ENCODE assay signal across 1 cellular context in the genomic region with DNA sequence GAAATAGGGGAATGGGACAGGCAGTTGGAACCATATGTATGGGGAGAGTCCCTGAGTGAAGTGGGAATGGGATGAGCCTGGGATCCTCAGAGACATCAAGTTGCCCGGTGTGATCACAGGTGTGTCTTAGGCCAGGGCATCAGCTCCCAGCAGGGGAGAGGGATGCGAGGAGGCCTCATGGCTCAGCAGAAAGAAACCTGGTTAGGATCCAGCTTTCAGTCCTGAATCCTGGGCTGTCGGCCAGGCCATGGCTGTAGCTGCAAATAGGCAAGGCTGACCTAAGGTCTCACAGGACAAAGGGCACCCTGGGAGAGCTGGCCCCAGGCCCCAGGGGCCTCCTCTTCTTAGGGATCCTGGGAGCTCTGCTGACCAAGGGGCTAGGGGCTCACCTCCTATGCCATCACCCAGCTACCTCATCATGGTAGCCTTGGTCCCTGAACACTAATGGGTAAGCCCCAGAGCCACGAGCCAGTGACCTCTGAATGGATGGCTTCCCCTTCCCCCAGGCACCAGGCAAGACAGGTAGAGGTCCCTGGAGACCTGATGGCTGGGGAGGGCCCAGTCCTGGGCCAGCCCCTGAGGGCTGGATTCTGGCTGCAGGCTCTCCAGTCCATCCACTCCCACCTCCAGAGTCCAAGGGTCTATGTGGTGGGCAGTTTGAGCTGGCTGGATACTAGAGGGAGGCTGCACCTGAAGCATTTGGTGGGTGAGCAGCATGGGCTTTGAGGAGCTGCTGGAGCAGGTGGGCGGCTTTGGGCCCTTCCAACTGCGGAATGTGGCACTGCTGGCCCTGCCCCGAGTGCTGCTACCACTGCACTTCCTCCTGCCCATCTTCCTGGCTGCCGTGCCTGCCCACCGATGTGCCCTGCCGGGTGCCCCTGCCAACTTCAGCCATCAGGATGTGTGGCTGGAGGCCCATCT.
TF ChIP-seq lines count a peak whose summit lies in the region.

A gene with protein sequence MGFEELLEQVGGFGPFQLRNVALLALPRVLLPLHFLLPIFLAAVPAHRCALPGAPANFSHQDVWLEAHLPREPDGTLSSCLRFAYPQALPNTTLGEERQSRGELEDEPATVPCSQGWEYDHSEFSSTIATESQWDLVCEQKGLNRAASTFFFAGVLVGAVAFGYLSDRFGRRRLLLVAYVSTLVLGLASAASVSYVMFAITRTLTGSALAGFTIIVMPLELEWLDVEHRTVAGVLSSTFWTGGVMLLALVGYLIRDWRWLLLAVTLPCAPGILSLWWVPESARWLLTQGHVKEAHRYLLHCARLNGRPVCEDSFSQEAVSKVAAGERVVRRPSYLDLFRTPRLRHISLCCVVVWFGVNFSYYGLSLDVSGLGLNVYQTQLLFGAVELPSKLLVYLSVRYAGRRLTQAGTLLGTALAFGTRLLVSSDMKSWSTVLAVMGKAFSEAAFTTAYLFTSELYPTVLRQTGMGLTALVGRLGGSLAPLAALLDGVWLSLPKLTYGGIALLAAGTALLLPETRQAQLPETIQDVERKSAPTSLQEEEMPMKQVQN (plus strand): TSS at position 617 of the 921 bp plus-strand sequence. CDS start 99 bp downstream, at position 716.

TF ChIP-seq in HepG2, 621 proteins besides CTCF, POLR2A, EP300 and RAD21 (continued from another document and continues in another):
- TF ChIP-seq, protein P1, sequence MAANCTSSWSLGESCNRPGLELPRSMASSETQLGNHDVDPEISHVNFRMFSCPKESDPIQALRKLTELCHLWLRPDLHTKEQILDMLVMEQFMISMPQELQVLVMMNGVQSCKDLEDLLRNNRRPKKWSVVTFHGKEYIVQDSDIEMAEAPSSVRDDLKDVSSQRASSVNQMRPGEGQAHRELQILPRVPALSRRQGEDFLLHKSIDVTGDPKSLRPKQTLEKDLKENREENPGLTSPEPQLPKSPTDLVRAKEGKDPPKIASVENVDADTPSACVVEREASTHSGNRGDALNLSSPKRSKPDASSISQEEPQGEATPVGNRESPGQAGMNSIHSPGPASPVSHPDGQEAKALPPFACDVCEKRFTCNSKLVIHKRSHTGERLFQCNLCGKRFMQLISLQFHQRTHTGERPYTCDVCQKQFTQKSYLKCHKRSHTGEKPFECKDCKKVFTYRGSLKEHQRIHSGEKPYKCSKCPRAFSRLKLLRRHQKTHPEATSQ (CRISPR knock-in tag; IDR thresholded peaks at IDR 0.05; ENCODE audit: borderline replicate concordance), result no peak
- TF ChIP-seq, protein P2, sequence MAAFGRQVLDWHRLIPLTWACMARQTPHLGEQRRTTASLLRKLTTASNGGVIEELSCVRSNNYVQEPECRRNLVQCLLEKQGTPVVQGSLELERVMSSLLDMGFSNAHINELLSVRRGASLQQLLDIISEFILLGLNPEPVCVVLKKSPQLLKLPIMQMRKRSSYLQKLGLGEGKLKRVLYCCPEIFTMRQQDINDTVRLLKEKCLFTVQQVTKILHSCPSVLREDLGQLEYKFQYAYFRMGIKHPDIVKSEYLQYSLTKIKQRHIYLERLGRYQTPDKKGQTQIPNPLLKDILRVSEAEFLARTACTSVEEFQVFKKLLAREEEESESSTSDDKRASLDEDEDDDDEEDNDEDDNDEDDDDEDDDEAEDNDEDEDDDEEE (CRISPR knock-in tag; IDR thresholded peaks at IDR 0.05), result no peak
- TF ChIP-seq SNAI1 (CRISPR knock-in tag; IDR thresholded peaks at IDR 0.05; ENCODE audit: borderline replicate concordance) (no peak), ZNF841 (CRISPR knock-in tag; IDR thresholded peaks at IDR 0.05; ENCODE audit: borderline replicate concordance) (no peak), ZFX (CRISPR knock-in tag; IDR thresholded peaks at IDR 0.05; ENCODE audit: low read depth) (peak; percentile 77), DNMT1 (CRISPR knock-in tag; IDR thresholded peaks at IDR 0.05) (no peak), HNF4G (IDR thresholded peaks at IDR 0.05; ENCODE audit: borderline replicate concordance, low read depth, low read length) (peak; percentile 88), HNF4G (CRISPR knock-in tag; IDR thresholded peaks at IDR 0.05; ENCODE audit: borderline replicate concordance, low read depth) (peak; percentile 76), HIVEP1 (CRISPR knock-in tag; IDR thresholded peaks at IDR 0.05) (no peak), GLI4 (CRISPR knock-in tag; IDR thresholded peaks at IDR 0.05; ENCODE audit: borderline replicate concordance) (no peak), ARNT (IDR thresholded peaks at IDR 0.05) (no peak), HOXA3 (CRISPR knock-in tag; IDR thresholded peaks at IDR 0.05) (peak; percentile 78; the same call in 1 of the 2 replicates), SMAD9 (CRISPR knock-in tag; IDR thresholded peaks at IDR 0.05) (no peak), TCF7L2 (IDR thresholded peaks at IDR 0.05; ENCODE audit: low read depth, low read length) (no peak), ELF1 (CRISPR knock-in tag; IDR thresholded peaks at IDR 0.05) (no peak), ZNF30 (CRISPR knock-in tag; IDR thresholded peaks at IDR 0.05) (no peak), MXI1 (IDR thresholded peaks at IDR 0.05; ENCODE audit: borderline replicate concordance, low read depth, low read length) (0 out of 3 replicates have a peak, but pooled peaks have one; percentile 4), POLR2G (IDR thresholded peaks at IDR 0.05; ENCODE audit: low read depth, low read length) (no peak), GABPA (IDR thresholded peaks at IDR 0.05; ENCODE audit: low read depth, low read length) (no peak), GABPA (CRISPR knock-in tag; IDR thresholded peaks at IDR 0.05; ENCODE audit: low read depth) (no peak), TARDBP (CRISPR knock-in tag; IDR thresholded peaks at IDR 0.05) (no peak), POLR2AphosphoS5 (IDR thresholded peaks at IDR 0.05; ENCODE audit: low read depth, low read length) (peak; percentile 73), MTA1 (CRISPR knock-in tag; IDR thresholded peaks at IDR 0.05; ENCODE audit: borderline replicate concordance) (peak; percentile 75; the same call in 1 of the 2 replicates), TAF1 (CRISPR knock-in tag; IDR thresholded peaks at IDR 0.05) (0 out of 2 replicates have a peak, but pooled peaks have one; percentile 13), TEAD3 (CRISPR knock-in tag; optimal IDR thresholded peaks at IDR 0.05; ENCODE audit: borderline replicate concordance) (peak; percentile 34), ZNF569 (CRISPR knock-in tag; IDR thresholded peaks at IDR 0.05; ENCODE audit: borderline replicate concordance) (no peak), ZNF207 (IDR thresholded peaks at IDR 0.05; ENCODE audit: borderline replicate concordance) (no peak), ZNF143 (CRISPR knock-in tag; IDR thresholded peaks at IDR 0.05) (0 out of 2 replicates have a peak, but pooled peaks have one; percentile 54), GATAD2A (CRISPR knock-in tag; IDR thresholded peaks at IDR 0.05) (peak; percentile 55)
- TF ChIP-seq, protein P3, sequence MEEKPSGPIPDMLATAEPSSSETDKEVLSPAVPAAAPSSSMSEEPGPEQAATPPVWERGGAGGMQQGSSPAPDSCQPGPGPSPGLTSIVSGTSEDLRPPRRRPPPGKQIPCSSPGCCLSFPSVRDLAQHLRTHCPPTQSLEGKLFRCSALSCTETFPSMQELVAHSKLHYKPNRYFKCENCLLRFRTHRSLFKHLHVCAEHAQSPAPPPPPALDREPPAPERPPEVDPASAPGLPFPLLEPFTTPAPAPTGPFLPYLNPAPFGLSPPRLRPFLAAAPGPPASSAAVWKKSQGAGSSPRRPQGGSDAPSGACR (CRISPR knock-in tag; IDR thresholded peaks at IDR 0.05), result 0 out of 2 replicates have a peak, but pooled peaks have one; percentile 19
- TF ChIP-seq, protein P4, sequence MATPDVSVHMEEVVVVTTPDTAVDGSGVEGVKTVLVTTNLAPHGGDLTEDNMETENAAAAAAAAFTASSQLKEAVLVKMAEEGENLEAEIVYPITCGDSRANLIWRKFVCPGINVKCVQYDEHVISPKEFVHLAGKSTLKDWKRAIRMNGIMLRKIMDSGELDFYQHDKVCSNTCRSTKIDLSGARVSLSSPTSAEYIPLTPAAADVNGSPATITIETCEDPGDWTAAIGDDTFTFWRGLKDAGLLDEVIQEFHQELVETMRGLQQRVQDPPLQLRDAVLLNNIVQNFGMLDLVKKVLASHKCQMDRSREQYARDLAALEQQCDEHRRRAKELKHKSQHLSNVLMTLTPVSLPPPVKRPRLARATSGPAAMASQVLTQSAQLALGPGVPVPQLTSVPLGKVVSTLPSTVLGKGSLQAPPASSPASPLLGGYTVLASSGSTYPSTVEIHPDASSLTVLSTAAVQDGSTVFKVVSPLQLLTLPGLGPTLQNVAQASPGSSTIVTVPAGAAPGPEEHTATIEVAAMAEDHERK (CRISPR knock-in tag; IDR thresholded peaks at IDR 0.05; ENCODE audit: low read depth), result no peak
- TF ChIP-seq, protein P5, sequence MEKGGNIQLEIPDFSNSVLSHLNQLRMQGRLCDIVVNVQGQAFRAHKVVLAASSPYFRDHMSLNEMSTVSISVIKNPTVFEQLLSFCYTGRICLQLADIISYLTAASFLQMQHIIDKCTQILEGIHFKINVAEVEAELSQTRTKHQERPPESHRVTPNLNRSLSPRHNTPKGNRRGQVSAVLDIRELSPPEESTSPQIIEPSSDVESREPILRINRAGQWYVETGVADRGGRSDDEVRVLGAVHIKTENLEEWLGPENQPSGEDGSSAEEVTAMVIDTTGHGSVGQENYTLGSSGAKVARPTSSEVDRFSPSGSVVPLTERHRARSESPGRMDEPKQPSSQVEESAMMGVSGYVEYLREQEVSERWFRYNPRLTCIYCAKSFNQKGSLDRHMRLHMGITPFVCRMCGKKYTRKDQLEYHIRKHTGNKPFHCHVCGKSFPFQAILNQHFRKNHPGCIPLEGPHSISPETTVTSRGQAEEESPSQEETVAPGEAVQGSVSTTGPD (CRISPR knock-in tag; IDR thresholded peaks at IDR 0.05), result no peak
- TF ChIP-seq, protein P6, sequence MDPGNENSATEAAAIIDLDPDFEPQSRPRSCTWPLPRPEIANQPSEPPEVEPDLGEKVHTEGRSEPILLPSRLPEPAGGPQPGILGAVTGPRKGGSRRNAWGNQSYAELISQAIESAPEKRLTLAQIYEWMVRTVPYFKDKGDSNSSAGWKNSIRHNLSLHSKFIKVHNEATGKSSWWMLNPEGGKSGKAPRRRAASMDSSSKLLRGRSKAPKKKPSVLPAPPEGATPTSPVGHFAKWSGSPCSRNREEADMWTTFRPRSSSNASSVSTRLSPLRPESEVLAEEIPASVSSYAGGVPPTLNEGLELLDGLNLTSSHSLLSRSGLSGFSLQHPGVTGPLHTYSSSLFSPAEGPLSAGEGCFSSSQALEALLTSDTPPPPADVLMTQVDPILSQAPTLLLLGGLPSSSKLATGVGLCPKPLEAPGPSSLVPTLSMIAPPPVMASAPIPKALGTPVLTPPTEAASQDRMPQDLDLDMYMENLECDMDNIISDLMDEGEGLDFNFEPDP (CRISPR knock-in tag; conservative IDR thresholded peaks at IDR 0.05), result no peak
- TF ChIP-seq, protein P7, sequence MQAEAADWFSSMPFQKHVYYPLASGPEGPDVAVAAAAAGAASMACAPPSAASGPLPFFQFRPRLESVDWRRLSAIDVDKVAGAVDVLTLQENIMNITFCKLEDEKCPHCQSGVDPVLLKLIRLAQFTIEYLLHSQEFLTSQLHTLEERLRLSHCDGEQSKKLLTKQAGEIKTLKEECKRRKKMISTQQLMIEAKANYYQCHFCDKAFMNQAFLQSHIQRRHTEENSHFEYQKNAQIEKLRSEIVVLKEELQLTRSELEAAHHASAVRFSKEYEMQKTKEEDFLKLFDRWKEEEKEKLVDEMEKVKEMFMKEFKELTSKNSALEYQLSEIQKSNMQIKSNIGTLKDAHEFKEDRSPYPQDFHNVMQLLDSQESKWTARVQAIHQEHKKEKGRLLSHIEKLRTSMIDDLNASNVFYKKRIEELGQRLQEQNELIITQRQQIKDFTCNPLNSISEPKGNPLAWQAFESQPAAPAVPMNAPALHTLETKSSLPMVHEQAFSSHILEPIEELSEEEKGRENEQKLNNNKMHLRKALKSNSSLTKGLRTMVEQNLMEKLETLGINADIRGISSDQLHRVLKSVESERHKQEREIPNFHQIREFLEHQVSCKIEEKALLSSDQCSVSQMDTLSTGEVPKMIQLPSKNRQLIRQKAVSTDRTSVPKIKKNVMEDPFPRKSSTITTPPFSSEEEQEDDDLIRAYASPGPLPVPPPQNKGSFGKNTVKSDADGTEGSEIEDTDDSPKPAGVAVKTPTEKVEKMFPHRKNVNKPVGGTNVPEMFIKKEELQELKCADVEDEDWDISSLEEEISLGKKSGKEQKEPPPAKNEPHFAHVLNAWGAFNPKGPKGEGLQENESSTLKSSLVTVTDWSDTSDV (CRISPR knock-in tag; IDR thresholded peaks at IDR 0.05), result peak; percentile 5; the same call in 1 of the 2 replicates
- TF ChIP-seq, protein P8, sequence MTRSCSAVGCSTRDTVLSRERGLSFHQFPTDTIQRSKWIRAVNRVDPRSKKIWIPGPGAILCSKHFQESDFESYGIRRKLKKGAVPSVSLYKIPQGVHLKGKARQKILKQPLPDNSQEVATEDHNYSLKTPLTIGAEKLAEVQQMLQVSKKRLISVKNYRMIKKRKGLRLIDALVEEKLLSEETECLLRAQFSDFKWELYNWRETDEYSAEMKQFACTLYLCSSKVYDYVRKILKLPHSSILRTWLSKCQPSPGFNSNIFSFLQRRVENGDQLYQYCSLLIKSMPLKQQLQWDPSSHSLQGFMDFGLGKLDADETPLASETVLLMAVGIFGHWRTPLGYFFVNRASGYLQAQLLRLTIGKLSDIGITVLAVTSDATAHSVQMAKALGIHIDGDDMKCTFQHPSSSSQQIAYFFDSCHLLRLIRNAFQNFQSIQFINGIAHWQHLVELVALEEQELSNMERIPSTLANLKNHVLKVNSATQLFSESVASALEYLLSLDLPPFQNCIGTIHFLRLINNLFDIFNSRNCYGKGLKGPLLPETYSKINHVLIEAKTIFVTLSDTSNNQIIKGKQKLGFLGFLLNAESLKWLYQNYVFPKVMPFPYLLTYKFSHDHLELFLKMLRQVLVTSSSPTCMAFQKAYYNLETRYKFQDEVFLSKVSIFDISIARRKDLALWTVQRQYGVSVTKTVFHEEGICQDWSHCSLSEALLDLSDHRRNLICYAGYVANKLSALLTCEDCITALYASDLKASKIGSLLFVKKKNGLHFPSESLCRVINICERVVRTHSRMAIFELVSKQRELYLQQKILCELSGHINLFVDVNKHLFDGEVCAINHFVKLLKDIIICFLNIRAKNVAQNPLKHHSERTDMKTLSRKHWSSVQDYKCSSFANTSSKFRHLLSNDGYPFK (CRISPR knock-in tag; IDR thresholded peaks at IDR 0.05; ENCODE audit: borderline replicate concordance), result peak; percentile 62; the same call in 1 of the 2 replicates
- TF ChIP-seq, protein P9, sequence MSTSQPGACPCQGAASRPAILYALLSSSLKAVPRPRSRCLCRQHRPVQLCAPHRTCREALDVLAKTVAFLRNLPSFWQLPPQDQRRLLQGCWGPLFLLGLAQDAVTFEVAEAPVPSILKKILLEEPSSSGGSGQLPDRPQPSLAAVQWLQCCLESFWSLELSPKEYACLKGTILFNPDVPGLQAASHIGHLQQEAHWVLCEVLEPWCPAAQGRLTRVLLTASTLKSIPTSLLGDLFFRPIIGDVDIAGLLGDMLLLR (CRISPR knock-in tag; IDR thresholded peaks at IDR 0.05), result no peak
- TF ChIP-seq, protein P10, sequence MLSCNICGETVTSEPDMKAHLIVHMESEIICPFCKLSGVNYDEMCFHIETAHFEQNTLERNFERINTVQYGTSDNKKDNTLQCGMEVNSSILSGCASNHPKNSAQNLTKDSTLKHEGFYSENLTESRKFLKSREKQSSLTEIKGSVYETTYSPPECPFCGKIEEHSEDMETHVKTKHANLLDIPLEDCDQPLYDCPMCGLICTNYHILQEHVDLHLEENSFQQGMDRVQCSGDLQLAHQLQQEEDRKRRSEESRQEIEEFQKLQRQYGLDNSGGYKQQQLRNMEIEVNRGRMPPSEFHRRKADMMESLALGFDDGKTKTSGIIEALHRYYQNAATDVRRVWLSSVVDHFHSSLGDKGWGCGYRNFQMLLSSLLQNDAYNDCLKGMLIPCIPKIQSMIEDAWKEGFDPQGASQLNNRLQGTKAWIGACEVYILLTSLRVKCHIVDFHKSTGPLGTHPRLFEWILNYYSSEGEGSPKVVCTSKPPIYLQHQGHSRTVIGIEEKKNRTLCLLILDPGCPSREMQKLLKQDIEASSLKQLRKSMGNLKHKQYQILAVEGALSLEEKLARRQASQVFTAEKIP (CRISPR knock-in tag; IDR thresholded peaks at IDR 0.05; ENCODE audit: borderline replicate concordance), result no peak
